3 cellular contexts compared by ENCODE assay signal in genomic region chr1:112383759-112384370, GRCh38.
TF ChIP-seq lines count a peak whose summit lies in the region.

No MANE protein-coding gene starts in this region.

TF ChIP-seq in GM23338, 12 proteins besides CTCF, POLR2A, EP300 and RAD21 (continues in another document):
- TF ChIP-seq POLR2AphosphoS5 (IDR thresholded peaks at IDR 0.05; ENCODE audit: low read depth), result no peak
- TF ChIP-seq EZH2phosphoT487 (IDR thresholded peaks at IDR 0.05; ENCODE audit: unreplicated experiment), result no peak
- no peak for TF ChIP-seq EZH2 (IDR thresholded peaks at IDR 0.05; ENCODE audit: low read depth, unreplicated experiment)
- TF ChIP-seq CREB1 (CRISPR knock-in tag; IDR thresholded peaks at IDR 0.05; ENCODE audit: low read depth), result no peak
- TF ChIP-seq ZNF114 (CRISPR knock-in tag; IDR thresholded peaks at IDR 0.05), result no peak
- TF ChIP-seq ZNF462 (CRISPR knock-in tag; IDR thresholded peaks at IDR 0.05), result no peak

TF ChIP-seq in K562, 482 proteins besides CTCF, POLR2A, EP300 and RAD21:
- TF ChIP-seq RBM15 (IDR thresholded peaks at IDR 0.05; ENCODE audit: insufficient read depth, low read length) (no peak), ZNF407 (IDR thresholded peaks at IDR 0.05; ENCODE audit: low read depth) (no peak), MITF (IDR thresholded peaks at IDR 0.05) (no peak), STAG1 (CRISPR knock-in tag; IDR thresholded peaks at IDR 0.05; ENCODE audit: borderline replicate concordance) (no peak), SAP30 (IDR thresholded peaks at IDR 0.05; ENCODE audit: borderline replicate concordance, insufficient read depth, low read depth, low read length, poor library complexity, severe bottlenecking) (no peak), RCOR1 (IDR thresholded peaks at IDR 0.05; ENCODE audit: borderline replicate concordance in 1 of 2, low read depth in 2 of 2, low read length in 2 of 2) (peak in 1 of 2 experiments; percentile 52; a peak in 1 of 4 replicates), CBFA2T3 (IDR thresholded peaks at IDR 0.05) (peak; percentile 43), ZNF717 (CRISPR knock-in tag; IDR thresholded peaks at IDR 0.05) (no peak)

TF ChIP-seq in SK-N-SH, 30 proteins besides CTCF, POLR2A, EP300 and RAD21 (continued from another document):
- TF ChIP-seq IRF3 (IDR thresholded peaks at IDR 0.05; ENCODE audit: low read depth, low read length), result no peak
- no peak for TF ChIP-seq GATA2 (CRISPR knock-in tag; IDR thresholded peaks at IDR 0.05)
